In the genomic region with DNA sequence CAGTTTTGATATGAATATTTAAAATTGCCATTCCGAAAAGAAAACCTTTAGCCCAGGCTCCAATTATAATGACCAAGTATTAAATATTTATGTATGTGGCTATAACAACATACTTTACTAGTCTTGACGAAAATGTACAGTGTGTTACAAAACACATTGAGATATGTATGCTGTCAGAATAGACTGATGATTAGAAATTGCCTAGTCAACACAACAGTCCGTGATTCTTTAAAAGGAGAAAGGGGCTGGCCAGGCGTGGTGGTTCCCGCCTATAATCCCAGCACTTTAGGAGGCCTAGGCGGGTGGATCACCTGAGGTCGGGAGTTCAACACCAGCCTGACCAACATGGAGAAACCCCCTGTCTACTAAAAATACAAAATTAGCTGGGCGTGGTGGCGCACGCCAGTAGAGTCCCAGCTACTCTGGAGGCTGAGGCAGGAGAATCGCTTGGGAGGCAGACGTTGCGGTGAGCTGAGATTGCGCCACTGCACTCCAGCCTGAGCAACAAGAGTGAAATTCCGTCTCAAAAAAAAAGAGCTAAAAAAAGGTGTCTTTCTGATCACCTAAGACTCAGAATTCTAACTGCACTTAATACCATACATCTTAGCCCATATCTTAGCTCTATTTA, we compare ENCODE assay signal across 18 cellular contexts. TPM values are rescaled to one million over a fixed set of nuclear protein-coding genes. Genes with fewer than 3 reads are reported as not detected.
DNase-seq lines count a peak whose midpoint lies in the region; ATAC-seq, FAIRE-seq and TF ChIP-seq lines count a peak whose summit lies in the region.
"Had no signal": no experiment of that assay in that cellular context is flagged by ENCODE, and none has a peak within 500 bp of the region (broad histone marks: within the 10 kb centered on the region; RNA-seq: fewer than 3 reads in every experiment).

No MANE protein-coding gene starts in this region.

- DNase-seq in K562 (ENCODE audit: extremely low read depth in 1 of 4, low spot score in 3 of 4) = peak in 2 of 4 experiments; percentile 28 to 52
- DNase-seq in AG20443 (ENCODE audit: low spot score) = no peak
- no peak for DNase-seq in NCI-H1092 treated with DMSO at 0.1 percent for 48 hours (lab: John Stamatoyannopoulos, UW)
- DNase-seq: EL, HCEC 1CT, kidney, NCI-H1105, right cardiac atrium, SIG-M5 had no signal

- H3K27ac ChIP-seq in BLaER1 = no peak overlapping the region
- no peak overlapping the region for H3K27ac ChIP-seq in OCI-LY3 (ENCODE audit: low read length)
- H3K27ac ChIP-seq in K562 (ENCODE audit: extremely low read depth, low read depth, low read length) = peak overlapping the region; percentile 11; the same call in 1 of the 3 replicates
- H3K27ac ChIP-seq: coronary artery, epithelial cell of prostate, neutrophil, thoracic aorta had no signal

- peaks cover 25% of the 10 kb centered on the region for H3K4me1 ChIP-seq in BLaER1
- peaks cover 14% of the 10 kb centered on the region for H3K4me1 ChIP-seq in OCI-LY3 (ENCODE audit: low read length)
- peaks cover 0 to 34% of the 10 kb centered on the region in 2 experiments; a peak in 3 of 5 replicates for H3K4me1 ChIP-seq in K562 (replicated peaks in 1 of 2; ENCODE audit: control insufficient read depth in 2 of 2, insufficient read depth in 2 of 2, low read length in 2 of 2)

- CTCF ChIA-PET in K562 (lab: Yijun Ruan, JAX; ENCODE audit: low intra/inter-chr PET ratio) = no interaction called here

- no peak for FAIRE-seq in K562 (lab: Jason Lieb, UNC)
- FAIRE-seq: kidney had no signal

- H3K9me1 ChIP-seq in K562 (ENCODE audit: control insufficient read depth, insufficient read depth, low read length) = no peaks in the 10 kb centered on the region

- H3K79me2 ChIP-seq in OCI-LY3 (ENCODE audit: low read length) = peaks cover 61% of the 10 kb centered on the region
- H3K79me2 ChIP-seq in K562 (ENCODE audit: control insufficient read depth, insufficient read depth, low read length) = peaks cover 80% of the 10 kb centered on the region

- H3K27me3 ChIP-seq in BLaER1 (no peaks in the 10 kb centered on the region), OCI-LY3 (ENCODE audit: low read depth, low read length) (no peaks in the 10 kb centered on the region), K562 (ENCODE audit: control insufficient read depth in 2 of 2, insufficient read depth in 2 of 2, low read length in 2 of 2) (no peaks in the 10 kb centered on the region)
- H3K27me3 ChIP-seq: neutrophil had no signal

- H2AFZ ChIP-seq in OCI-LY3 (ENCODE audit: low read depth, low read length) (no peak overlapping the region), K562 (ENCODE audit: low read depth, low read length) (0 out of 2 replicates have a peak overlapping the region, but pooled peaks have one; percentile 12)

- ATAC-seq in K562 (peak; percentile 47), GM18873 (IDR thresholded peaks at IDR 0.05; ENCODE audit: low FRiP score, unreplicated experiment) (no peak)
- ATAC-seq: CD8-positive, alpha-beta T cell; right cardiac atrium had no signal

- no peak for TF ChIP-seq EP300 in K562 (IDR thresholded peaks at IDR 0.05; ENCODE audit: low read length)

- peak overlapping the region; percentile 91 for H3K4me2 ChIP-seq in BLaER1
- peak overlapping the region; percentile 94 for H3K4me2 ChIP-seq in OCI-LY3 (ENCODE audit: low read length)
- H3K4me2 ChIP-seq in K562 (ENCODE audit: insufficient read depth, low read length) = peak overlapping the region; percentile 83

- POLR2A ChIA-PET in K562 (lab: Yijun Ruan, JAX) = interaction anchor here (1.5 to 4.3 kb wide), 3 partner anchors 8 to 136 kb away, joined by 6 to 45 read pairs (median 32); partner anchors contain the start of genes ASB3 and ERLEC1

- H3K9me3 ChIP-seq in BLaER1 (no peaks in the 10 kb centered on the region), OCI-LY3 (ENCODE audit: insufficient read depth, low read length) (no peaks in the 10 kb centered on the region), K562 (replicated peaks; ENCODE audit: control insufficient read depth, insufficient read depth, low read depth, low read length) (no peaks in the 10 kb centered on the region)
- H3K9me3 ChIP-seq: neutrophil, thoracic aorta had no signal

- H3K9ac ChIP-seq in BLaER1 (no peak overlapping the region), OCI-LY3 (ENCODE audit: low read length) (no peak overlapping the region), K562 (ENCODE audit: insufficient read depth in 1 of 2, low read depth in 2 of 2, low read length in 2 of 2) (peak overlapping the region; percentile 65 to 83; a peak in 3 of 4 replicates)

- in situ Hi-C loops in K562 (cut with MboI) = no loop called here

- no peak for TF ChIP-seq RAD21 in K562 (CRISPR knock-in tag; conservative IDR thresholded peaks at IDR 0.05 in 1 of 2, IDR thresholded peaks at IDR 0.05 in 1 of 2)

- H3K36me3 ChIP-seq in BLaER1 (peaks cover 14% of the 10 kb centered on the region), OCI-LY3 (replicated peaks; ENCODE audit: low read depth, low read length) (peaks cover 15% of the 10 kb centered on the region), K562 (ENCODE audit: control insufficient read depth, insufficient read depth, low read length) (peaks cover 19% of the 10 kb centered on the region)
- H3K36me3 ChIP-seq: thoracic aorta had no signal

- intact Hi-C loops in K562 (cut with micrococcal nuclease) = loop anchor here (5.0 kb wide), 1 partner anchor 102 kb away; no protein-coding TSS in a partner anchor

- no peak for TF ChIP-seq POLR2A in K562 (conservative IDR thresholded peaks at IDR 0.05)

- 10% methylated on average over 15 of the region's 15 CpGs for WGBS in K562 (ENCODE audit: insufficient coverage, low coverage, missing lambda C conversion rate)

- TF ChIP-seq CTCF in OCI-LY3 (IDR thresholded peaks at IDR 0.05; ENCODE audit: low read depth, low read length) (no peak), K562 (IDR thresholded peaks at IDR 0.05 in 2 of 3, conservative IDR thresholded peaks at IDR 0.05 in 1 of 3; ENCODE audit: insufficient read depth in 2 of 3, low read depth in 1 of 3, low read length in 3 of 3) (no peak)

- no TSS peak for BruUV-seq in K562 (replicated peaks; lab: Mats Ljungman, UMichigan)

- H3K4me3 ChIP-seq in BLaER1 (no peak overlapping the region), GM08714 (ENCODE audit: low read length) (peak overlapping the region; percentile 98; the same call in 1 of the 2 replicates), OCI-LY3 (ENCODE audit: low read length) (no peak overlapping the region), K562 (peak overlapping the region; percentile 62; the same call in 1 of the 2 replicates)
- H3K4me3 ChIP-seq: coronary artery, thoracic aorta had no signal

- H4K20me1 ChIP-seq in BLaER1 (peaks cover 11% of the 10 kb centered on the region), OCI-LY3 (ENCODE audit: insufficient read depth, low read length) (no peaks in the 10 kb centered on the region), K562 (replicated peaks; ENCODE audit: control insufficient read depth, insufficient read depth, low read length) (no peaks in the 10 kb centered on the region; the same call in 1 of the 2 replicates)

RNA-seq across cellular contexts. Expression of gene CHAC2, which starts 1.8 kb away (rescaled TPM):
- 1.1 and 3.1 TPM in 2 replicates for total RNA-seq in K562 (2011; cell fraction: chromatin; rRNA removed; ENCODE audit: low replicate concordance)
- 1.3 TPM in 2 replicates for total RNA-seq in K562 (2011; cell fraction: nucleolus; rRNA removed)
- 1.7 and 2.3 TPM in 2 replicates for total RNA-seq in K562 (2011; cell fraction: nucleoplasm; rRNA removed)
- total RNA-seq in K562 (2014; rRNA removed) (9.8 and 12.7 TPM in 2 replicates), K562 (2014; rRNA removed; fragmentation: Illumina TruSeq; extraction: Trizol) (21.9 and 22.6 TPM in 2 replicates), K562 (2015; rRNA removed; fragmentation: Illumina TruSeq; extraction: Trizol) (17.8 and 18.2 TPM in 2 replicates), K562 (2021) (12.2 and 14.7 TPM in 2 replicates)
- polyA plus RNA-seq in K562 (2011; rRNA removed) (7.4 and 15.7 TPM in 2 replicates), K562 (2014; fragmentation: Illumina TruSeq; extraction: Trizol) (12.7 and 19.4 TPM in 2 replicates), K562 (2014; fragmentation: Nextera tagmentation; extraction: Ambion mirVana) (10 to 100 TPM; 32.6 to 35.6 TPM), K562 (2014; rRNA removed) (11.5 and 13.5 TPM in 2 replicates)
- polyA plus RNA-seq in K562 (2011; cell fraction: cytosol; rRNA removed) = 3.3 and 3.6 TPM in 2 replicates
- polyA plus RNA-seq in K562 (2011; cell fraction: nucleus; rRNA removed) = 1.7 and 2.0 TPM in 2 replicates
- 6.6 and 11.2 TPM in 2 replicates for polyA plus RNA-seq in K562 (2012)
- polyA minus RNA-seq in K562 (2011; rRNA and poly(A)+ RNA removed) = 2.5 and 2.9 TPM in 2 replicates
- 1.2 and 2.7 TPM in 2 replicates for polyA minus RNA-seq in K562 (2011; cell fraction: cytosol; rRNA and poly(A)+ RNA removed)
- 1.6 and 1.7 TPM in 2 replicates for polyA minus RNA-seq in K562 (2011; cell fraction: nucleus; rRNA and poly(A)+ RNA removed)

RNA-seq across cellular contexts. Expression of gene ASB3, which starts 17.3 kb away (rescaled TPM):
- total RNA-seq in K562 (2011; cell fraction: chromatin; rRNA removed; ENCODE audit: low replicate concordance) = 43.3 and 66.7 TPM in 2 replicates
- 29.7 and 31.7 TPM in 2 replicates for total RNA-seq in K562 (2011; cell fraction: nucleolus; rRNA removed)
- total RNA-seq in K562 (2011; cell fraction: nucleoplasm; rRNA removed) = 38.3 and 40.2 TPM in 2 replicates
- total RNA-seq in K562 (2014; rRNA removed) (11.9 and 13.6 TPM in 2 replicates), K562 (2014; rRNA removed; fragmentation: Illumina TruSeq; extraction: Trizol) (20.2 and 23.6 TPM in 2 replicates), K562 (2015; rRNA removed; fragmentation: Illumina TruSeq; extraction: Trizol) (17.0 and 17.9 TPM in 2 replicates), K562 (2021) (17.0 and 18.9 TPM in 2 replicates)
- polyA plus RNA-seq in K562 (2011; rRNA removed) (32.0 and 35.3 TPM in 2 replicates), K562 (2014; fragmentation: Illumina TruSeq; extraction: Trizol) (14.5 and 18.7 TPM in 2 replicates), K562 (2014; fragmentation: Nextera tagmentation; extraction: Ambion mirVana) (10 to 100 TPM; 20.1 to 22.4 TPM), K562 (2014; rRNA removed) (16.3 and 16.7 TPM in 2 replicates)
- polyA plus RNA-seq in K562 (2011; cell fraction: cytosol; rRNA removed) = 12.9 and 22.4 TPM in 2 replicates
- polyA plus RNA-seq in K562 (2011; cell fraction: nucleus; rRNA removed) = 33.0 and 41.8 TPM in 2 replicates
- polyA plus RNA-seq in K562 (2012) = 11.0 and 11.2 TPM in 2 replicates
- polyA minus RNA-seq in K562 (2011; rRNA and poly(A)+ RNA removed) = 60.0 and 60.3 TPM in 2 replicates
- polyA minus RNA-seq in K562 (2011; cell fraction: cytosol; rRNA and poly(A)+ RNA removed) = 15.0 and 16.4 TPM in 2 replicates
- polyA minus RNA-seq in K562 (2011; cell fraction: nucleus; rRNA and poly(A)+ RNA removed) = 38.0 and 58.9 TPM in 2 replicates

RNA-seq across cellular contexts. Expression of gene ERLEC1, which starts 17.4 kb away (rescaled TPM):
- total RNA-seq in K562 (2011; cell fraction: chromatin; rRNA removed; ENCODE audit: low replicate concordance) = 15.9 and 42.6 TPM in 2 replicates
- total RNA-seq in K562 (2011; cell fraction: nucleolus; rRNA removed) = 23.4 and 27.5 TPM in 2 replicates
- total RNA-seq in K562 (2011; cell fraction: nucleoplasm; rRNA removed) = 37.2 and 50.0 TPM in 2 replicates
- total RNA-seq in K562 (2014; rRNA removed) (29.9 and 37.4 TPM in 2 replicates), K562 (2014; rRNA removed; fragmentation: Illumina TruSeq; extraction: Trizol) (30.6 and 34.7 TPM in 2 replicates), K562 (2015; rRNA removed; fragmentation: Illumina TruSeq; extraction: Trizol) (26.8 and 27.4 TPM in 2 replicates), K562 (2021) (20.9 and 21.6 TPM in 2 replicates)
- polyA plus RNA-seq in K562 (2011; rRNA removed) (31.9 and 41.6 TPM in 2 replicates), K562 (2014; fragmentation: Illumina TruSeq; extraction: Trizol) (35.0 and 35.6 TPM in 2 replicates), K562 (2014; fragmentation: Nextera tagmentation; extraction: Ambion mirVana) (10 to 100 TPM; 12.0 to 13.8 TPM), K562 (2014; rRNA removed) (29.9 and 32.3 TPM in 2 replicates)
- 18.4 and 23.7 TPM in 2 replicates for polyA plus RNA-seq in K562 (2011; cell fraction: cytosol; rRNA removed)
- polyA plus RNA-seq in K562 (2011; cell fraction: nucleus; rRNA removed) = 10.6 and 14.5 TPM in 2 replicates
- 22.0 and 34.5 TPM in 2 replicates for polyA plus RNA-seq in K562 (2012)
- polyA minus RNA-seq in K562 (2011; rRNA and poly(A)+ RNA removed) = 22.8 and 27.7 TPM in 2 replicates
- polyA minus RNA-seq in K562 (2011; cell fraction: cytosol; rRNA and poly(A)+ RNA removed) = 10.0 and 12.6 TPM in 2 replicates
- 13.3 and 21.0 TPM in 2 replicates for polyA minus RNA-seq in K562 (2011; cell fraction: nucleus; rRNA and poly(A)+ RNA removed)

Comparison
In these comparisons a context has a peak if more than half of its experiments do, and no peak if none do; other contexts are left out.
1. H3K4me3 ChIP-seq: peak in GM08714 (single experiment) and K562 (single experiment); none in BLaER1 (single experiment) and OCI-LY3 (single experiment).
2. H3K9ac ChIP-seq: peak in K562 (2 of 2); none in BLaER1 (single experiment) and OCI-LY3 (single experiment).
3. Peak in every context shown above with its lines, with median percentiles within 50 percentile points of each other: H3K4me2 ChIP-seq.